In genomic region chr5:78964889-78965288, GRCh38 we compare ENCODE assay signal across 8 cellular contexts. TPM values are rescaled to one million over a fixed set of nuclear protein-coding genes. Genes with fewer than 3 reads are reported as not detected.
DNase-seq lines count a peak whose midpoint lies in the region; ATAC-seq lines count a peak whose summit lies in the region.

No MANE protein-coding gene starts in this region.

- H2AFZ ChIP-seq in GM23248, result no peak overlapping the region

- no peak overlapping the region for H3K27ac ChIP-seq in GM23248
- no peak overlapping the region for H3K27ac ChIP-seq in effector memory CD4-positive, alpha-beta T cell (ENCODE audit: insufficient read depth, low read length, poor library complexity, severe bottlenecking)

- H3K4me3 ChIP-seq in GM23248, result no peak overlapping the region
- H3K4me3 ChIP-seq in effector memory CD4-positive, alpha-beta T cell (ENCODE audit: insufficient read depth, low read depth, low read length, poor library complexity, severe bottlenecking), result no peak overlapping the region

- no peaks in the 10 kb centered on the region for H3K9me3 ChIP-seq in GM23248 (ENCODE audit: low read depth)
- H3K9me3 ChIP-seq in effector memory CD4-positive, alpha-beta T cell (ENCODE audit: control insufficient read depth, low read length), result no peaks in the 10 kb centered on the region

- H3K9me2 ChIP-seq in GM23248 (ENCODE audit: insufficient read depth), result no peaks in the 10 kb centered on the region

- H3K9ac ChIP-seq in GM23248, result no peak overlapping the region

- no peak overlapping the region for H3K4me2 ChIP-seq in GM23248 (ENCODE audit: unreplicated experiment)

- no peaks in the 10 kb centered on the region for H3K79me2 ChIP-seq in GM23248 (ENCODE audit: insufficient read depth)

- WGBS in GM23248 (ENCODE audit: low coverage in 1 of 2, low lambda C conversion rate in 2 of 2, missing lambda C conversion rate in 2 of 2), 2 experiments, result 68 to 69% methylated on average over 2 of the region's 2 CpGs

- H3K27me3 ChIP-seq in GM23248 (replicated peaks; ENCODE audit: insufficient read depth), result no peaks in the 10 kb centered on the region
- H3K27me3 ChIP-seq in effector memory CD4-positive, alpha-beta T cell (replicated peaks; ENCODE audit: control insufficient read depth, insufficient read depth, low read length, poor library complexity, severe bottlenecking), result no peaks in the 10 kb centered on the region

- peaks cover 5% of the 10 kb centered on the region; the same call in 1 of the 2 replicates for H3K36me3 ChIP-seq in GM23248 (ENCODE audit: low read depth)
- peaks cover 17% of the 10 kb centered on the region for H3K36me3 ChIP-seq in effector memory CD4-positive, alpha-beta T cell (ENCODE audit: control insufficient read depth, insufficient read depth, low read length)

- H3F3A ChIP-seq in GM23248 (ENCODE audit: insufficient read depth), result 0 out of 2 replicates have a peak, but pooled peaks cover 4% of the 10 kb centered on the region

- DNase-seq in AG08395 (ENCODE audit: low spot score) (peak; percentile 53), GM23248 (peak; percentile 79), NCI-H510A treated with DMSO at 0.1 percent for 48 hours (lab: John Stamatoyannopoulos, UW) (peak; percentile 45), cerebellum (ENCODE audit: low spot score) (peak; percentile 53), lung microvascular endothelial cell (ENCODE audit: low read depth in 2 of 2) (peak; percentile 71 to 79)
- no peak for DNase-seq in effector memory CD4-positive, alpha-beta T cell

- no peaks in the 10 kb centered on the region for H4K20me1 ChIP-seq in GM23248 (ENCODE audit: insufficient read depth)

- 0 out of 2 replicates have a peak, but pooled peaks cover 4% of the 10 kb centered on the region for H3K4me1 ChIP-seq in GM23248 (ENCODE audit: insufficient read depth)
- no peaks in the 10 kb centered on the region for H3K4me1 ChIP-seq in effector memory CD4-positive, alpha-beta T cell (ENCODE audit: control insufficient read depth, insufficient read depth, low read length, poor library complexity, severe bottlenecking)

- in situ Hi-C loops in GM23248 (cut with MboI), result no loop called here

- ATAC-seq in GM19351 (IDR thresholded peaks at IDR 0.05; ENCODE audit: unreplicated experiment), result no peak
- ATAC-seq in HG03139 (IDR thresholded peaks at IDR 0.05; ENCODE audit: unreplicated experiment), result no peak

RNA-seq across cellular contexts. Expression of gene ARSB, which starts 20.2 kb away (rescaled TPM):
- 35.3 and 43.7 TPM in 2 replicates for total RNA-seq in GM23248 (2014; rRNA removed; shearing (Covaris generic))
- 30.1 and 30.5 TPM in 2 replicates for polyA plus RNA-seq in GM23248 (2016; fragmentation: Nextera tagmentation; extraction: Ambion mirVana)
- total RNA-seq in cerebellum (23.6 TPM), lung microvascular endothelial cell (7.0 and 11.7 TPM in 2 replicates)

Comparison
In these comparisons a context has a peak if more than half of its experiments do, and no peak if none do; other contexts are left out.
1. DNase-seq: peak in AG08395 (single experiment), GM23248 (single experiment), NCI-H510A treated with DMSO at 0.1 percent for 48 hours (single experiment), cerebellum (single experiment) and lung microvascular endothelial cell (2 of 2); none in effector memory CD4-positive, alpha-beta T cell (0 of 3).